In the genomic region with DNA sequence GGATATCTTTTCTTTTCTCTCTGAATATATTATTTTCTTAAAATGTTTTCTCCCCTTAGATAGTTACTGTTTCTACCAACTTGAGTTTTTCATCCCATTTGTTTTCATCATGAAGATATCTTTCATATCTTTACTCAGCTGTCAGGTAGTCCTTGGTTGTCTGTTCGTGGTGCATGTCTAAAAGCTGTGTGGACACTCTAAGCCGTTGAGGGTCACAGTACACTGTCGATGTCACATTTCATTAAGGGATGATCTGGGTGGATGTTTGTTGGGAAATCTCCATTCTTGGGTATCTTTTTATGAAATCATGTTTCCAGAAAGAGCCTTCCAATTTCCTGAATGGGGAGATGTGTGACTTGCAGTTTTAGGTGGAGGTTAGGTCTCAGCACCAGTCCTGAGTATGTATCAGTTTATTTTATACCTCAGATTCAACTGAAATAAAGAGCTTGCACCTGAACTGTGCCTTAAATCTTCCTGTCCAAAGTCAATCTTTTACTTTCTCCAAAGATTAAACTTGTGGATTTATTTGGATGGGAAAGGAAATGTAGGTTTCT, we compare ENCODE assay signal across 1 cellular context.
A peak's percentile ranks its signal among the peaks of the same experiment; 100 is the strongest.
TF ChIP-seq lines count a peak whose summit lies in the region.

No MANE protein-coding gene starts in this region.

TF ChIP-seq in K562, 482 proteins besides CTCF, POLR2A, EP300 and RAD21 (continued from another document):
- TF ChIP-seq ZNF431 (CRISPR knock-in tag; IDR thresholded peaks at IDR 0.05), result no peak
- TF ChIP-seq, protein P1, sequence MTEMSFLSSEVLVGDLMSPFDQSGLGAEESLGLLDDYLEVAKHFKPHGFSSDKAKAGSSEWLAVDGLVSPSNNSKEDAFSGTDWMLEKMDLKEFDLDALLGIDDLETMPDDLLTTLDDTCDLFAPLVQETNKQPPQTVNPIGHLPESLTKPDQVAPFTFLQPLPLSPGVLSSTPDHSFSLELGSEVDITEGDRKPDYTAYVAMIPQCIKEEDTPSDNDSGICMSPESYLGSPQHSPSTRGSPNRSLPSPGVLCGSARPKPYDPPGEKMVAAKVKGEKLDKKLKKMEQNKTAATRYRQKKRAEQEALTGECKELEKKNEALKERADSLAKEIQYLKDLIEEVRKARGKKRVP (CRISPR knock-in tag; IDR thresholded peaks at IDR 0.05), result no peak
- peak; percentile 39 for TF ChIP-seq ZNF316 (IDR thresholded peaks at IDR 0.05)
- peak; percentile 50 for TF ChIP-seq C11orf30 (IDR thresholded peaks at IDR 0.05; ENCODE audit: low read depth)
- TF ChIP-seq DPF2 (IDR thresholded peaks at IDR 0.05), result peak; percentile 14; the same call in 1 of the 2 replicates
- TF ChIP-seq MYC (IDR thresholded peaks at IDR 0.05; ENCODE audit: low read depth, low read length), result no peak
- no peak for TF ChIP-seq MYC (CRISPR knock-in tag; IDR thresholded peaks at IDR 0.05; ENCODE audit: borderline replicate concordance, low read depth)
- no peak for TF ChIP-seq ZNF586 (CRISPR knock-in tag; conservative IDR thresholded peaks at IDR 0.05)
- no peak for TF ChIP-seq MEF2A (IDR thresholded peaks at IDR 0.05; ENCODE audit: control insufficient read depth, low read depth, low read length)
